Comparison of ENCODE assay signal across 25 cellular contexts in the genomic region with DNA sequence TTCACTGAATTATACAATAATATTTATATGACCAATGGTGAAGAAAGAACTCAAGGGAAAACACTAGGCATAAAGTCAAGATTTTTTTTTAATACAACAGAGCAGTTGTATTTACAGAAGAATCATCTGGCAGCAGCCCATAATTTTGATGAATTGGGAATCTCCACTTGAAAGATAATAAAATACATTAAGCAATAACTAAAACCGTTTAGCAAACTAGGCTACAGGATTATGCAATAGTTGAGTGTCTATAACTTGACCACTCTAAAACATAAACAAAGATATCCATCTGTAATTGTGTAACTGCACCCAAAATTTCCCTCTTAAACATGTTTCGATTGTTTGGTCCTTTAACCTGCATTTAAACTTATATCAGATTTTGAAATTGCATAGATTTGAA.
DNase-seq lines count a peak whose midpoint lies in the region; ATAC-seq, FAIRE-seq and TF ChIP-seq lines count a peak whose summit lies in the region.
"Had no signal": no experiment of that assay in that cellular context is flagged by ENCODE, and none has a peak within 500 bp of the region (broad histone marks: within the 10 kb centered on the region; RNA-seq: fewer than 3 reads in every experiment).

No MANE protein-coding gene starts in this region.

- H3K36me3 ChIP-seq in HepG2 (replicated peaks in 1 of 2; ENCODE audit: control insufficient read depth in 1 of 2, insufficient read depth in 2 of 2, low read length in 2 of 2) (no peaks in the 10 kb centered on the region), right lobe of liver (no peaks in the 10 kb centered on the region), ovary (no peaks in the 10 kb centered on the region)
- H3K36me3 ChIP-seq: heart right ventricle, spleen, thoracic aorta had no signal

- H3K79me2 ChIP-seq in HepG2 (ENCODE audit: insufficient read depth, low read length) = no peaks in the 10 kb centered on the region

- in situ Hi-C loops in HepG2 (cut with HindIII; ENCODE audit: extremely low pct_ligation_motif_present, low pct_unique_long_range_greater_than_20kb) = no loop called here

- H3K27ac ChIP-seq in HepG2 (ENCODE audit: extremely low read length, insufficient read depth, low read length) (no peak overlapping the region), right lobe of liver (no peak overlapping the region), ovary (no peak overlapping the region)
- H3K27ac ChIP-seq: epithelial cell of prostate, heart right ventricle, spleen, thoracic aorta had no signal

- DNase-seq in HepG2 (ENCODE audit: low spot score) = no peak
- DNase-seq in right lobe of liver = no peak
- DNase-seq in NCI-H226 = peak; percentile 4
- peak; percentile 27 for DNase-seq in choroid plexus epithelial cell (ENCODE audit: low read depth)
- no peak for DNase-seq in ovary
- DNase-seq in HFFc6 = no peak
- no peak for DNase-seq in activated CD4-positive, alpha-beta T cell treated with anti-CD3 and anti-CD28 coated beads, Interleukin-2, amount 10 ng/mL, durations not matched to agents 24 days and 14 days
- DNase-seq: activated CD4-positive, alpha-beta T cell treated with anti-CD3 and anti-CD28 coated beads, Interleukin-2, amount 50 U/mL, for 1 hour; activated naive CD4-positive, alpha-beta T cell treated with anti-CD3 and anti-CD28 coated beads, Interleukin-2, amount 50 U/mL, for 16 hours; activated T-cell treated with anti-CD3 and anti-CD28 coated beads for 4 hours; cortex of kidney; GF-D8; heart right ventricle; kidney; mesendoderm; NCI-H1436; NCI-H524; nephron progenitor cell; spleen had no signal

- TF ChIP-seq EP300 in HepG2 (IDR thresholded peaks at IDR 0.05; ENCODE audit: low read depth in 2 of 2, low read length in 2 of 2) (no peak), HepG2 (CRISPR knock-in tag; IDR thresholded peaks at IDR 0.05; ENCODE audit: borderline replicate concordance) (no peak), ovary (IDR thresholded peaks at IDR 0.05) (no peak)

- TF ChIP-seq CTCF in HepG2 (CRISPR knock-in tag; IDR thresholded peaks at IDR 0.05) (no peak), right lobe of liver (IDR thresholded peaks at IDR 0.05) (no peak), choroid plexus epithelial cell (conservative IDR thresholded peaks at IDR 0.05; ENCODE audit: low read depth, low read length) (no peak), ovary (IDR thresholded peaks at IDR 0.05) (no peak), HFFc6 (IDR thresholded peaks at IDR 0.05) (no peak)

- no TSS peak for BruUV-seq in HepG2 (replicated peaks; lab: Mats Ljungman, UMichigan)

- 2% methylated on average over 2 of the region's 2 CpGs for WGBS in HepG2 (ENCODE audit: low lambda C conversion rate)
- 21% methylated on average over 2 of the region's 2 CpGs for WGBS in right lobe of liver (ENCODE audit: insufficient coverage, low coverage, low lambda C conversion rate, missing lambda C conversion rate)
- 46 to 50% (median 49%) methylated on average over 2 of the region's 2 CpGs for WGBS in ovary, 3 donors

- ATAC-seq in HepG2 (no peak), right lobe of liver (no peak), GM21619 (IDR thresholded peaks at IDR 0.05; ENCODE audit: unreplicated experiment) (no peak)
- ATAC-seq: heart right ventricle, Panc1 had no signal

- no peak overlapping the region for H3K4me3 Mint-ChIP-seq in HFFc6
- H3K4me3 Mint-ChIP-seq in activated CD4-positive, alpha-beta T cell treated with anti-CD3 and anti-CD28 coated beads, Interleukin-2, amount 10 ng/mL, durations not matched to agents 24 days and 14 days = no peak overlapping the region
- H3K4me3 Mint-ChIP-seq: nephron progenitor cell had no signal

- intact Hi-C loops in HepG2 (cut with micrococcal nuclease; ENCODE audit: unreplicated experiment) (loop anchor here (1.0 kb wide), 1 partner anchor 47 kb away; no protein-coding TSS in a partner anchor), right lobe of liver (cut with DNase I) (no loop called here), ovary (cut with DNase I) (no loop called here)
- intact Hi-C loops in activated CD4-positive, alpha-beta T cell treated with anti-CD3 and anti-CD28 coated beads, Interleukin-2, amount 10 ng/mL, durations not matched to agents 24 days and 14 days (cut with micrococcal nuclease) = no loop called here

- POLR2A ChIA-PET in HepG2 (lab: Yijun Ruan, JAX) = no interaction called here

- H4K20me1 ChIP-seq in HepG2 (ENCODE audit: insufficient read depth, low read length) = no peaks in the 10 kb centered on the region

- no peaks in the 10 kb centered on the region for H3K9me3 ChIP-seq in HepG2 (ENCODE audit: low read length)
- no peaks in the 10 kb centered on the region for H3K9me3 ChIP-seq in right lobe of liver
- H3K9me3 ChIP-seq in ovary = no peaks in the 10 kb centered on the region
- H3K9me3 ChIP-seq: heart right ventricle, spleen, thoracic aorta had no signal

- CTCF ChIA-PET in HepG2 (lab: Yijun Ruan, JAX; ENCODE audit: low intra/inter-chr PET ratio, low total read pairs) = no interaction called here

- no peaks in the 10 kb centered on the region for H3K9me3 Mint-ChIP-seq in HFFc6
- no peaks in the 10 kb centered on the region for H3K9me3 Mint-ChIP-seq in activated CD4-positive, alpha-beta T cell treated with anti-CD3 and anti-CD28 coated beads, Interleukin-2, amount 10 ng/mL, durations not matched to agents 24 days and 14 days
- H3K9me3 Mint-ChIP-seq: nephron progenitor cell had no signal

- H3K27me3 ChIP-seq in HepG2 (ENCODE audit: control insufficient read depth in 1 of 2, insufficient read depth in 2 of 2, low read length in 2 of 2) (no peaks in the 10 kb centered on the region), right lobe of liver (no peaks in the 10 kb centered on the region), ovary (no peaks in the 10 kb centered on the region)
- H3K27me3 ChIP-seq: spleen had no signal

- H3K4me1 ChIP-seq in HepG2 (ENCODE audit: insufficient read depth, low read length) (no peaks in the 10 kb centered on the region), right lobe of liver (no peaks in the 10 kb centered on the region), ovary (ENCODE audit: insufficient read depth) (peaks cover 7% of the 10 kb centered on the region)
- H3K4me1 ChIP-seq: heart right ventricle, spleen had no signal

- H2AFZ ChIP-seq in HepG2 (ENCODE audit: low read length) = no peak overlapping the region

- H3K4me2 ChIP-seq in HepG2 (ENCODE audit: low read depth, low read length) = no peak overlapping the region

- no peak overlapping the region for H3K27ac Mint-ChIP-seq in HFFc6
- no peak overlapping the region for H3K27ac Mint-ChIP-seq in activated CD4-positive, alpha-beta T cell treated with anti-CD3 and anti-CD28 coated beads, Interleukin-2, amount 10 ng/mL, durations not matched to agents 24 days and 14 days
- H3K27ac Mint-ChIP-seq: nephron progenitor cell, progenitor cell of endocrine pancreas had no signal

- no peak overlapping the region for H3K9ac ChIP-seq in HepG2 (ENCODE audit: insufficient read depth, low read depth, low read length)

- FAIRE-seq in HepG2 (lab: Jason Lieb, UNC) = no peak
- FAIRE-seq: kidney, TTC549 had no signal

- TF ChIP-seq POLR2A in HepG2 (IDR thresholded peaks at IDR 0.05; ENCODE audit: insufficient read depth in 1 of 2, low read depth in 2 of 2, low read length in 2 of 2) (no peak), right lobe of liver (IDR thresholded peaks at IDR 0.05) (no peak), ovary (IDR thresholded peaks at IDR 0.05) (no peak)

- H3K4me3 ChIP-seq in HepG2 (replicated peaks in 1 of 3; ENCODE audit: insufficient read depth in 1 of 3, low read depth in 2 of 3, low read length in 3 of 3) (no peak overlapping the region), right lobe of liver (no peak overlapping the region), choroid plexus epithelial cell (ENCODE audit: low read depth, low read length) (no peak overlapping the region), ovary (no peak overlapping the region)
- H3K4me3 ChIP-seq: heart right ventricle, spleen, thoracic aorta had no signal

- no peaks in the 10 kb centered on the region for H3K36me3 Mint-ChIP-seq in HFFc6 (ENCODE audit: low read depth)
- H3K36me3 Mint-ChIP-seq in activated CD4-positive, alpha-beta T cell treated with anti-CD3 and anti-CD28 coated beads, Interleukin-2, amount 10 ng/mL, durations not matched to agents 24 days and 14 days (ENCODE audit: low read depth) = no peaks in the 10 kb centered on the region

- H3K4me1 Mint-ChIP-seq in HFFc6 (ENCODE audit: low read depth) = no peaks in the 10 kb centered on the region
- no peaks in the 10 kb centered on the region for H3K4me1 Mint-ChIP-seq in activated CD4-positive, alpha-beta T cell treated with anti-CD3 and anti-CD28 coated beads, Interleukin-2, amount 10 ng/mL, durations not matched to agents 24 days and 14 days

- no peak for TF ChIP-seq RAD21 in HepG2 (CRISPR knock-in tag; IDR thresholded peaks at IDR 0.05)

- no peaks in the 10 kb centered on the region; the same call in 1 of the 2 replicates for H3K27me3 Mint-ChIP-seq in HFFc6 (ENCODE audit: insufficient read depth)
- H3K27me3 Mint-ChIP-seq in activated CD4-positive, alpha-beta T cell treated with anti-CD3 and anti-CD28 coated beads, Interleukin-2, amount 10 ng/mL, durations not matched to agents 24 days and 14 days = no peaks in the 10 kb centered on the region
- H3K27me3 Mint-ChIP-seq: progenitor cell of endocrine pancreas had no signal

TF ChIP-seq in HepG2, 621 proteins besides CTCF, POLR2A, EP300 and RAD21 (continues in another document):
- TF ChIP-seq CEBPB (IDR thresholded peaks at IDR 0.05; ENCODE audit: borderline replicate concordance, low read depth, low read length) (peak; percentile 73), NONO (IDR thresholded peaks at IDR 0.05) (no peak), NONO (CRISPR knock-in tag; conservative IDR thresholded peaks at IDR 0.05) (no peak), JUNB (CRISPR knock-in tag; IDR thresholded peaks at IDR 0.05; ENCODE audit: borderline replicate concordance) (no peak), ZNF546 (CRISPR knock-in tag; conservative IDR thresholded peaks at IDR 0.05) (no peak)
- TF ChIP-seq, protein P1, sequence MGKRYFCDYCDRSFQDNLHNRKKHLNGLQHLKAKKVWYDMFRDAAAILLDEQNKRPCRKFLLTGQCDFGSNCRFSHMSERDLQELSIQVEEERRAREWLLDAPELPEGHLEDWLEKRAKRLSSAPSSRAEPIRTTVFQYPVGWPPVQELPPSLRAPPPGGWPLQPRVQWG (CRISPR knock-in tag; IDR thresholded peaks at IDR 0.05; ENCODE audit: borderline replicate concordance, low read depth) = no peak

Comparison
In these comparisons a context has a peak if more than half of its experiments do, and no peak if none do; other contexts are left out.
1. DNase-seq: peak in NCI-H226 (single experiment) and choroid plexus epithelial cell (single experiment); none in HepG2 (single experiment), right lobe of liver (0 of 3), ovary (0 of 5), HFFc6 (single experiment) and activated CD4-positive, alpha-beta T cell treated with anti-CD3 and anti-CD28 coated beads, Interleukin-2, amount 10 ng/mL, durations not matched to agents 24 days and 14 days (single experiment).